In the genomic region with DNA sequence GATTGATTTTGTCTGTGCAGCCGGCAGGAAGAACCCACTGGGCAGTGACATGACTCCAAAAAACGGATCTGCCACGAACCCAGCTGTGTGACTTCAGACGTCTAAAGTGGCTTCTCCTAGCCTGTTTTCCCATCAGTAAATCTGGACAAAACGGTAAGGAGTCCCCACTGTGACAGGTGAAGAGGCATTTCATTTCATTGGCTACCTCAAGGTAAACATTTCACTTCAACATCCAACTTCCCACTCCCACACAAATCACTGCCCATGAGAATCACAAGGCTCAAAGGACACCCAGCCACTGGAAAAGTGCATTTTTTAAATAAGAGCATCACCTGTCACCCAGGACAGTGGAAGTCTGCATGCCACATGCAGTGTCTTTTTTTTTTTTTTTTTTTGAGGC, we compare ENCODE assay signal across 26 cellular contexts.
"Had no signal": no experiment of that assay in that cellular context is flagged by ENCODE, and none has a peak within 500 bp of the region (broad histone marks: within the 10 kb centered on the region; RNA-seq: fewer than 3 reads in every experiment).

No MANE protein-coding gene starts in this region.

- H3K4me1 Mint-ChIP-seq: activated CD4-positive, alpha-beta T cell treated with anti-CD3 and anti-CD28 coated beads for 36 hours; activated CD4-positive, alpha-beta T cell treated with anti-CD3 and anti-CD28 coated beads, Interleukin-2, amount 10 ng/mL, durations not matched to agents 24 days and 14 days had no signal

- H3K4me3 ChIP-seq: esophagus squamous epithelium had no signal

- H3K27ac Mint-ChIP-seq: activated CD4-positive, alpha-beta memory T cell treated with anti-CD3 and anti-CD28 coated beads for 36 hours; activated CD4-positive, alpha-beta T cell treated with anti-CD3 and anti-CD28 coated beads for 36 hours; activated CD4-positive, alpha-beta T cell treated with anti-CD3 and anti-CD28 coated beads, Interleukin-2, amount 10 ng/mL, durations not matched to agents 24 days and 14 days; activated naive CD8-positive, alpha-beta T cell; activated T-cell treated with anti-CD3 and anti-CD28 coated beads, Interleukin-2, amount 50 U/mL, for 24 hours; activated T-cell treated with anti-CD3 and anti-CD28 coated beads, Interleukin-2, amount 50 U/mL, for 72 hours; T-helper 17 cell; T-helper 2 cell treated with Interferon-gamma antibody and Interleukin-4, amounts not matched to agents 5 μg/mL and 100 μg/mL, for 36 hours had no signal

- H3K4me3 Mint-ChIP-seq: activated CD4-positive, alpha-beta memory T cell treated with anti-CD3 and anti-CD28 coated beads for 36 hours; activated CD4-positive, alpha-beta T cell treated with anti-CD3 and anti-CD28 coated beads for 36 hours; activated CD4-positive, alpha-beta T cell treated with anti-CD3 and anti-CD28 coated beads, Interleukin-2, amount 10 ng/mL, durations not matched to agents 24 days and 14 days; activated naive CD8-positive, alpha-beta T cell; activated T-cell treated with anti-CD3 and anti-CD28 coated beads, Interleukin-2, amount 50 U/mL, for 24 hours; activated T-cell treated with anti-CD3 and anti-CD28 coated beads, Interleukin-2, amount 50 U/mL, for 72 hours; T-helper 17 cell; T-helper 2 cell treated with Interferon-gamma antibody and Interleukin-4, amounts not matched to agents 5 μg/mL and 100 μg/mL, for 36 hours had no signal

- H3K27me3 Mint-ChIP-seq: activated CD4-positive, alpha-beta memory T cell treated with anti-CD3 and anti-CD28 coated beads for 36 hours; activated CD4-positive, alpha-beta T cell treated with anti-CD3 and anti-CD28 coated beads for 36 hours; activated CD4-positive, alpha-beta T cell treated with anti-CD3 and anti-CD28 coated beads, Interleukin-2, amount 10 ng/mL, durations not matched to agents 24 days and 14 days; activated naive CD8-positive, alpha-beta T cell; activated T-cell treated with anti-CD3 and anti-CD28 coated beads, Interleukin-2, amount 50 U/mL, for 24 hours; T-helper 17 cell had no signal

- H3K36me3 Mint-ChIP-seq: activated CD4-positive, alpha-beta memory T cell treated with anti-CD3 and anti-CD28 coated beads for 36 hours; activated naive CD8-positive, alpha-beta T cell had no signal

- DNase-seq: activated CD4-positive, alpha-beta memory T cell treated with anti-CD3 and anti-CD28 coated beads for 36 hours; activated CD4-positive, alpha-beta T cell treated with anti-CD3 and anti-CD28 coated beads for 36 hours; activated CD4-positive, alpha-beta T cell treated with anti-CD3 and anti-CD28 coated beads, Interleukin-2, amount 10 ng/mL, durations not matched to agents 24 days and 14 days; activated CD4-positive, CD25-positive, alpha-beta regulatory T cell; activated CD4-positive, CD25-positive, alpha-beta regulatory T cell treated with anti-CD3 and anti-CD28 coated beads, Interleukin-2, amount 50 U/mL, for 72 hours; activated CD8-positive, alpha-beta memory T cell treated with anti-CD3 and anti-CD28 coated beads, Interleukin-2, amount 50 U/mL, for 48 hours; activated gamma-delta T cell treated with Interleukin-2 at 50 U/mL for 16 hours; activated naive CD4-positive, alpha-beta T cell treated with anti-CD3 and anti-CD28 coated beads, Interleukin-2, amount 50 U/mL, for 16 hours; activated naive CD4-positive, alpha-beta T cell treated with Interleukin-2 at 50 U/mL for 16 hours; activated T-cell treated with anti-CD3 and anti-CD28 coated beads for 4 hours; activated T-cell treated with anti-CD3 and anti-CD28 coated beads, Interleukin-2, amount 50 U/mL, for 24 hours; activated T-cell treated with anti-CD3 and anti-CD28 coated beads, Interleukin-2, amount 50 U/mL, for 72 hours; amniotic stem cell; anterior cingulate cortex; cortex of kidney; dermis blood vessel endothelial cell; effector CD4-positive, alpha-beta T cell; esophagus squamous epithelium; foreskin melanocyte; T-helper 1 cell; T-helper 17 cell; T1000 had no signal

- H3K9me3 Mint-ChIP-seq: activated CD4-positive, alpha-beta memory T cell treated with anti-CD3 and anti-CD28 coated beads for 36 hours; activated CD4-positive, alpha-beta T cell treated with anti-CD3 and anti-CD28 coated beads, Interleukin-2, amount 10 ng/mL, durations not matched to agents 24 days and 14 days; activated T-cell treated with anti-CD3 and anti-CD28 coated beads, Interleukin-2, amount 50 U/mL, for 24 hours; activated T-cell treated with anti-CD3 and anti-CD28 coated beads, Interleukin-2, amount 50 U/mL, for 72 hours; T-helper 2 cell treated with Interferon-gamma antibody and Interleukin-4, amounts not matched to agents 5 μg/mL and 100 μg/mL, for 36 hours had no signal

- H3K9me3 ChIP-seq: esophagus squamous epithelium had no signal

- ATAC-seq: activated CD4-positive, alpha-beta T cell treated with anti-CD3 and anti-CD28 coated beads for 36 hours; activated T-cell treated with anti-CD3 and anti-CD28 coated beads, Interleukin-2, amount 50 U/mL, for 72 hours; T-helper 17 cell had no signal

- H3K27ac ChIP-seq: brain microvascular endothelial cell, epithelial cell of prostate, esophagus squamous epithelium had no signal

- H3K27me3 ChIP-seq: brain microvascular endothelial cell, esophagus squamous epithelium had no signal
